8 cellular contexts compared by ENCODE assay signal in the genomic region with DNA sequence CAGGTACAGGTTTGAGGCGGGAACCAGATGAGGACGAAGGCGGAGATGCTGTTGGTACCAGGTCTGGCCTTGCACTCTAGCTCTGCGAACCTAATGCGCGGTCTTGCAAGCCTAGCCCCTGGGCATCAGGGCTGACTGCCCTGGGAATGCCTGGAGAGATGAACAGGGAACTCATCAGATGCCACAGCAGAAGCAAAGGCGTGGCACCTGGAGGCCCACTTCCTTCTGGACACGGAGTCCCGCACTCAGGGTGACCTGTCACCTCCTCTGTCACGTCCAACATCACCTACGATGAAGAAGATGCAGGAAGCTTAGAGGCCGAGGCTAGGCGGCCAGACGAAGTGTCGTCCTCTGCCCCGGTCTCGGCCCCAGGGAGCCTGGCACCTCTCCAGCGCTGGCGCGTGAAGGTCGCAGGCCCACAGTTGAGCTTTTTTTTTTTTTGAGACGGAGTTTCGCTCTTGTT. TPM values are rescaled to one million over a fixed set of nuclear protein-coding genes. Genes with fewer than 3 reads are reported as not detected.
DNase-seq lines count a peak whose midpoint lies in the region; ATAC-seq and TF ChIP-seq lines count a peak whose summit lies in the region.

No MANE protein-coding gene starts in this region.

- H3K36me3 Mint-ChIP-seq in activated naive CD8-positive, alpha-beta T cell treated with anti-CD3 and anti-CD28 coated beads, Interleukin-2, amount 10 ng/mL, durations not matched to agents 7 days and 5 days: peaks cover 7% of the 10 kb centered on the region

- H3K9ac ChIP-seq in subcutaneous abdominal adipose tissue (ENCODE audit: low read length in 5 of 5): peak overlapping the region in 4 of 5 donors; percentile 55 to 98 (median 77)

- no peak for ATAC-seq in activated naive CD8-positive, alpha-beta T cell treated with anti-CD3 and anti-CD28 coated beads, Interleukin-2, amount 10 ng/mL, durations not matched to agents 7 days and 5 days (ENCODE audit: low read depth)
- no peak for ATAC-seq in HG02840 (IDR thresholded peaks at IDR 0.05; ENCODE audit: low FRiP score, unreplicated experiment)

- H3K9me3 Mint-ChIP-seq in activated naive CD8-positive, alpha-beta T cell treated with anti-CD3 and anti-CD28 coated beads, Interleukin-2, amount 10 ng/mL, durations not matched to agents 7 days and 5 days: no peaks in the 10 kb centered on the region

- peak overlapping the region; percentile 88 for H3K4me3 Mint-ChIP-seq in activated naive CD8-positive, alpha-beta T cell treated with anti-CD3 and anti-CD28 coated beads, Interleukin-2, amount 10 ng/mL, durations not matched to agents 7 days and 5 days

- peak overlapping the region; percentile 68 for H3K27ac Mint-ChIP-seq in activated naive CD8-positive, alpha-beta T cell treated with anti-CD3 and anti-CD28 coated beads, Interleukin-2, amount 10 ng/mL, durations not matched to agents 7 days and 5 days

- H3K4me3 ChIP-seq in BE2C (ENCODE audit: low read depth, low read length): peak overlapping the region; percentile 69
- H3K4me3 ChIP-seq in subcutaneous abdominal adipose tissue (ENCODE audit: low read depth in 1 of 5, low read length in 5 of 5): peak overlapping the region; percentile 72 to 88 (median 78)

- TF ChIP-seq CTCF in BE2C (IDR thresholded peaks at IDR 0.05; ENCODE audit: low read depth, low read length): no peak

- H3K4me1 ChIP-seq in BE2C (peaks cover 6% of the 10 kb centered on the region), subcutaneous abdominal adipose tissue (ENCODE audit: control insufficient read depth in 5 of 5, insufficient read depth in 5 of 5, low read length in 5 of 5) (peaks cover 2 to 23% (median 15%) of the 10 kb centered on the region in 5 donors)

- peaks cover 17% of the 10 kb centered on the region for H3K4me1 Mint-ChIP-seq in activated naive CD8-positive, alpha-beta T cell treated with anti-CD3 and anti-CD28 coated beads, Interleukin-2, amount 10 ng/mL, durations not matched to agents 7 days and 5 days

- POLR2A ChIA-PET in HEK293T (lab: Yijun Ruan, JAX): interaction anchor here (0.6 to 3.7 kb wide), 19 partner anchors 10 to 644 kb away, joined by 3 to 116 read pairs (median 3); partner anchors contain the start of genes KIF23 and RPLP1
- POLR2A ChIA-PET in activated naive CD8-positive, alpha-beta T cell treated with anti-CD3 and anti-CD28 coated beads, Interleukin-2, amount 10 ng/mL, durations not matched to agents 7 days and 5 days (lab: Charles Lee): interaction anchor here (1.8 to 5.8 kb wide), 2 partner anchors 9 to 16 kb away, joined by 5 to 134 read pairs; partner anchors contain the start of gene RPLP1

- peak overlapping the region; percentile 99 for H3K27ac ChIP-seq in subcutaneous abdominal adipose tissue (ENCODE audit: low read depth, low read length)

- H3K9me3 ChIP-seq in BE2C (no peaks in the 10 kb centered on the region), subcutaneous abdominal adipose tissue (ENCODE audit: control insufficient read depth in 5 of 5, low read length in 5 of 5) (no peaks in the 10 kb centered on the region)

- CTCF ChIA-PET in HEK293T (lab: Yijun Ruan, JAX): interaction anchor here (0.8 to 2.2 kb wide), 10 partner anchors 9 to 959 kb away, joined by 3 to 25 read pairs (median 4); partner anchors contain the start of genes KIF23 and RPLP1

- peaks cover 7% of the 10 kb centered on the region for H3K36me3 ChIP-seq in BE2C
- peaks cover 0 to 6% (median 5%) of the 10 kb centered on the region in 5 donors for H3K36me3 ChIP-seq in subcutaneous abdominal adipose tissue (ENCODE audit: control insufficient read depth in 5 of 5, insufficient read depth in 5 of 5, low read length in 5 of 5)

- no peaks in the 10 kb centered on the region for H3K27me3 ChIP-seq in BE2C
- no peaks in the 10 kb centered on the region for H3K27me3 ChIP-seq in subcutaneous abdominal adipose tissue (ENCODE audit: control insufficient read depth in 5 of 5, insufficient read depth in 4 of 5, low read length in 5 of 5)

- DNase-seq in BE2C (no peak), HEK293T (ENCODE audit: extremely low spot score) (no peak), islet precursor cell (peak; percentile 50), SW 1271 (lab: John Stamatoyannopoulos, UW) (no peak), NCI-H2029 treated with DMSO at 0.1 percent for 48 hours (lab: John Stamatoyannopoulos, UW) (no peak)
- DNase-seq in activated naive CD8-positive, alpha-beta T cell treated with anti-CD3 and anti-CD28 coated beads, Interleukin-2, amount 10 ng/mL, durations not matched to agents 7 days and 5 days: no peak

- peaks cover 9% of the 10 kb centered on the region for H3K27me3 Mint-ChIP-seq in activated naive CD8-positive, alpha-beta T cell treated with anti-CD3 and anti-CD28 coated beads, Interleukin-2, amount 10 ng/mL, durations not matched to agents 7 days and 5 days

TF ChIP-seq in HEK293T, 16 proteins besides CTCF, POLR2A, EP300 and RAD21:
- TF ChIP-seq ZNF384 (IDR thresholded peaks at IDR 0.05) (peak; percentile 67), HDGF (IDR thresholded peaks at IDR 0.05; ENCODE audit: borderline replicate concordance) (peak; percentile 25; the same call in 1 of the 2 replicates), L3MBTL2 (conservative IDR thresholded peaks at IDR 0.05) (no peak)

RNA-seq across cellular contexts. Expression of gene RPLP1, which starts 9.4 kb away (rescaled TPM):
- 3,656 TPM for polyA plus RNA-seq in BE2C (2012; ENCODE audit: insufficient read depth, insufficient read length, low read depth)
- total RNA-seq in activated naive CD8-positive, alpha-beta T cell treated with anti-CD3 and anti-CD28 coated beads, Interleukin-2, amount 10 ng/mL, durations not matched to agents 7 days and 5 days: 1,000 to 10,000 TPM; 1,785 to 1,910 TPM

RNA-seq across cellular contexts. Expression of gene KIF23, which starts 47.9 kb away (rescaled TPM):
- 7.3 TPM for polyA plus RNA-seq in BE2C (2012; ENCODE audit: insufficient read depth, insufficient read length, low read depth)
- total RNA-seq in activated naive CD8-positive, alpha-beta T cell treated with anti-CD3 and anti-CD28 coated beads, Interleukin-2, amount 10 ng/mL, durations not matched to agents 7 days and 5 days: 10 to 100 TPM; 50.7 to 57.7 TPM
